17 cellular contexts compared by ENCODE assay signal in the genomic region with DNA sequence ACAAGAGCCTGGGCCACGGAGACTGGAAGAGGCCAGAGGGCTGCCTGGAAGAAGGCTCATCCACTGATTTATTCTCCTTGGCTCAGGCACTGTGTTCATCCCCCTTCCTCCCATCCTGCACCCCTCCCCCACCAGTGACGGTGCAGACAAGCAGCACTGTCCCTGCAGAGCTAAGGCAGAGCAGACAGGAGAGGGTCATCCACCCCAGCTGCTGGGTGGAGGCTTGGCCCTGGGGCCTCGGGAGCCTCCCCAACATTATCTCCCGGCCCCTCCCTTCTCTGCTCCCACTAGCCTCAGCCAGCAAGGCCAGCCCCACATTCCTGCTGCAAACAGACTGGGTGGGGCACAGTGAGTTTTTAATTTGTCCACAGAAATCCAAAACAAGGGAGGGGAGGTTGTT. TPM values are rescaled to one million over a fixed set of nuclear protein-coding genes. Genes with fewer than 3 reads are reported as not detected.
DNase-seq lines count a peak whose midpoint lies in the region; ATAC-seq and TF ChIP-seq lines count a peak whose summit lies in the region.
"Had no signal": no experiment of that assay in that cellular context is flagged by ENCODE, and none has a peak within 500 bp of the region (broad histone marks: within the 10 kb centered on the region; RNA-seq: fewer than 3 reads in every experiment).

No MANE protein-coding gene starts in this region.

- H3K4me2 ChIP-seq in BLaER1, result peak overlapping the region; percentile 89

- peaks cover 33% of the 10 kb centered on the region for H3K9me3 Mint-ChIP-seq in nephron progenitor cell
- H3K9me3 Mint-ChIP-seq: activated CD4-positive, alpha-beta T cell treated with anti-CD3 and anti-CD28 coated beads, Interleukin-2, amount 10 ng/mL, durations not matched to agents 7 days and 5 days; dendritic cell treated with granulocyte-macrophage colony-stimulating factor and Interleukin-4, amounts not matched to agents 40 ng/mL and 50 ng/mL, for 4 days; T-helper 1 cell treated with Interleukin-12 subunit alpha and Interleukin-12 subunit beta and Interleukin-4 antibody, amounts not matched to agents 30 μg/mL and 1 μg/mL, for 36 hours had no signal

- H3K36me3 Mint-ChIP-seq in nephron progenitor cell (ENCODE audit: low read depth), result peaks cover 5% of the 10 kb centered on the region

- H3K27me3 ChIP-seq in BLaER1 (no peaks in the 10 kb centered on the region), left ventricle myocardium inferior (ENCODE audit: low read depth) (peaks cover 6% of the 10 kb centered on the region), gastrocnemius medialis (peaks cover 0 to 2% (median 0%) of the 10 kb centered on the region in 3 donors)

- in situ Hi-C loops in gastrocnemius medialis (cut with MboI; ENCODE audit: low sequenced_read_pairs in 4 of 4), result no loop called here

- H3K27ac ChIP-seq in BLaER1, result peak overlapping the region; percentile 47
- no peak overlapping the region for H3K27ac ChIP-seq in left ventricle myocardium inferior (replicated peaks)
- no peak overlapping the region for H3K27ac ChIP-seq in gastrocnemius medialis
- H3K27ac ChIP-seq: lower lobe of right lung, parathyroid adenoma had no signal

- H3K27me3 Mint-ChIP-seq in nephron progenitor cell (ENCODE audit: low read depth, poor library complexity), result peaks cover 22% of the 10 kb centered on the region

- no peak overlapping the region for H3K27ac Mint-ChIP-seq in nephron progenitor cell
- H3K27ac Mint-ChIP-seq: activated CD4-positive, alpha-beta T cell treated with anti-CD3 and anti-CD28 coated beads, Interleukin-2, amount 10 ng/mL, durations not matched to agents 7 days and 5 days; dendritic cell treated with granulocyte-macrophage colony-stimulating factor and Interleukin-4, amounts not matched to agents 40 ng/mL and 50 ng/mL, for 4 days; H9; T-helper 1 cell treated with Interleukin-12 subunit alpha and Interleukin-12 subunit beta and Interleukin-4 antibody, amounts not matched to agents 30 μg/mL and 1 μg/mL, for 36 hours had no signal

- H3K9me3 ChIP-seq in BLaER1 (peaks cover 9% of the 10 kb centered on the region; the same call in 1 of the 2 replicates), left ventricle myocardium inferior (replicated peaks) (peaks cover 12% of the 10 kb centered on the region), gastrocnemius medialis (no peaks in the 10 kb centered on the region)
- H3K9me3 ChIP-seq: lower lobe of right lung had no signal

- no peak for TF ChIP-seq POLR2A in gastrocnemius medialis (IDR thresholded peaks at IDR 0.05)

- peaks cover 67% of the 10 kb centered on the region for H3K4me1 ChIP-seq in BLaER1
- H3K4me1 ChIP-seq in left ventricle myocardium inferior, result peaks cover 50% of the 10 kb centered on the region
- no peaks in the 10 kb centered on the region for H3K4me1 ChIP-seq in gastrocnemius medialis
- H3K4me1 ChIP-seq: lower lobe of right lung, parathyroid adenoma had no signal

- no peak overlapping the region for H3K4me3 Mint-ChIP-seq in nephron progenitor cell
- H3K4me3 Mint-ChIP-seq: activated CD4-positive, alpha-beta T cell treated with anti-CD3 and anti-CD28 coated beads, Interleukin-2, amount 10 ng/mL, durations not matched to agents 7 days and 5 days; dendritic cell treated with granulocyte-macrophage colony-stimulating factor and Interleukin-4, amounts not matched to agents 40 ng/mL and 50 ng/mL, for 4 days; H9; T-helper 1 cell treated with Interleukin-12 subunit alpha and Interleukin-12 subunit beta and Interleukin-4 antibody, amounts not matched to agents 30 μg/mL and 1 μg/mL, for 36 hours had no signal

- no peak for ATAC-seq in HG03159 (IDR thresholded peaks at IDR 0.05; ENCODE audit: unreplicated experiment)
- ATAC-seq in gastrocnemius medialis, result no peak
- ATAC-seq: lower lobe of right lung had no signal

- H3K4me1 Mint-ChIP-seq in nephron progenitor cell, result peaks cover 29% of the 10 kb centered on the region
- H3K4me1 Mint-ChIP-seq: activated CD4-positive, alpha-beta T cell treated with anti-CD3 and anti-CD28 coated beads, Interleukin-2, amount 10 ng/mL, durations not matched to agents 7 days and 5 days had no signal

- H3K36me3 ChIP-seq in BLaER1 (no peaks in the 10 kb centered on the region), left ventricle myocardium inferior (peaks cover 3% of the 10 kb centered on the region), gastrocnemius medialis (no peaks in the 10 kb centered on the region)
- H3K36me3 ChIP-seq: lower lobe of right lung had no signal

- H3K4me3 ChIP-seq in BLaER1 (peak overlapping the region; percentile 25; the same call in 1 of the 2 replicates), left ventricle myocardium inferior (no peak overlapping the region), gastrocnemius medialis (no peak overlapping the region)
- H3K4me3 ChIP-seq: lower lobe of right lung had no signal

- H3K9ac ChIP-seq in BLaER1, result peak overlapping the region; percentile 41; the same call in 1 of the 2 replicates
- H3K9ac ChIP-seq: parathyroid adenoma had no signal

- POLR2A ChIA-PET in HEK293T (lab: Yijun Ruan, JAX), result no interaction called here

- DNase-seq in SW480 (ENCODE audit: low spot score), result peak; percentile 66
- DNase-seq in left ventricle myocardium inferior, result peak; percentile 40
- DNase-seq in nephron progenitor cell, result peak; percentile 37
- no peak for DNase-seq in HEK293T (ENCODE audit: extremely low spot score)
- DNase-seq in SHP77 (lab: John Stamatoyannopoulos, UW), result no peak
- no peak for DNase-seq in gastrocnemius medialis
- DNase-seq: activated CD4-positive, alpha-beta T cell treated with anti-CD3 and anti-CD28 coated beads, Interleukin-2, amount 10 ng/mL, durations not matched to agents 7 days and 5 days; activated T-cell treated with anti-CD3 and anti-CD28 coated beads, Interleukin-2, amount 50 U/mL, for 48 hours; H9; lower lobe of right lung; stimulated activated CD4-positive, alpha-beta T cell treated with anti-CD3 and anti-CD28 coated beads, Interleukin-4, amount 100 ng/mL, for 4 hours; stimulated activated naive CD4-positive, alpha-beta T cell had no signal

- CTCF ChIA-PET in HEK293T (lab: Yijun Ruan, JAX), result no interaction called here

- TF ChIP-seq CTCF in left ventricle myocardium inferior (IDR thresholded peaks at IDR 0.05; ENCODE audit: borderline replicate concordance), result no peak
- no peak for TF ChIP-seq CTCF in nephron progenitor cell (IDR thresholded peaks at IDR 0.05)
- TF ChIP-seq CTCF in gastrocnemius medialis (IDR thresholded peaks at IDR 0.05 in 4 of 5, conservative IDR thresholded peaks at IDR 0.05 in 1 of 5), result no peak

- H4K20me1 ChIP-seq in BLaER1, result 0 out of 2 replicates have a peak, but pooled peaks cover 5% of the 10 kb centered on the region

- intact Hi-C loops in left ventricle myocardium inferior (cut with micrococcal nuclease) (no loop called here), gastrocnemius medialis (cut with DNase I; ENCODE audit: low total_unique reads) (no loop called here)

TF ChIP-seq in HEK293T, 16 proteins besides CTCF, POLR2A, EP300 and RAD21:
- TF ChIP-seq SP1 (IDR thresholded peaks at IDR 0.05) (no peak), FOXA1 (IDR thresholded peaks at IDR 0.05) (no peak), ARNT (IDR thresholded peaks at IDR 0.05) (no peak), SUZ12 (IDR thresholded peaks at IDR 0.05) (no peak), LEF1 (IDR thresholded peaks at IDR 0.05; ENCODE audit: borderline replicate concordance) (no peak), ZNF384 (IDR thresholded peaks at IDR 0.05) (no peak), ELF4 (IDR thresholded peaks at IDR 0.05) (no peak), NFRKB (IDR thresholded peaks at IDR 0.05) (no peak), L3MBTL2 (conservative IDR thresholded peaks at IDR 0.05) (no peak), CTBP1 (IDR thresholded peaks at IDR 0.05; ENCODE audit: borderline replicate concordance) (no peak), TARDBP (IDR thresholded peaks at IDR 0.05) (no peak), FOXK2 (IDR thresholded peaks at IDR 0.05) (no peak), HDGF (IDR thresholded peaks at IDR 0.05; ENCODE audit: borderline replicate concordance) (no peak), FOXM1 (IDR thresholded peaks at IDR 0.05; ENCODE audit: borderline replicate concordance) (no peak)
- TF ChIP-seq, protein P1, sequence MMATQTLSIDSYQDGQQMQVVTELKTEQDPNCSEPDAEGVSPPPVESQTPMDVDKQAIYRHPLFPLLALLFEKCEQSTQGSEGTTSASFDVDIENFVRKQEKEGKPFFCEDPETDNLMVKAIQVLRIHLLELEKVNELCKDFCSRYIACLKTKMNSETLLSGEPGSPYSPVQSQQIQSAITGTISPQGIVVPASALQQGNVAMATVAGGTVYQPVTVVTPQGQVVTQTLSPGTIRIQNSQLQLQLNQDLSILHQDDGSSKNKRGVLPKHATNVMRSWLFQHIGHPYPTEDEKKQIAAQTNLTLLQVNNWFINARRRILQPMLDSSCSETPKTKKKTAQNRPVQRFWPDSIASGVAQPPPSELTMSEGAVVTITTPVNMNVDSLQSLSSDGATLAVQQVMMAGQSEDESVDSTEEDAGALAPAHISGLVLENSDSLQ (IDR thresholded peaks at IDR 0.05), result no peak

RNA-seq across cellular contexts. Expression of gene HSPA12A, which starts 24.9 kb away (rescaled TPM):
- total RNA-seq in left ventricle myocardium inferior (15.0 TPM), gastrocnemius medialis (1 to 10 TPM; 4.5 to 6.0 (median 4.9) TPM)

Comparison
In these comparisons a context has a peak if more than half of its experiments do, and no peak if none do; other contexts are left out.
1. DNase-seq: peak in SW480 (single experiment), left ventricle myocardium inferior (single experiment) and nephron progenitor cell (single experiment); none in HEK293T (single experiment), SHP77 (0 of 2) and gastrocnemius medialis (0 of 2).